Comparison of ENCODE assay signal across 10 cellular contexts in genomic region chr1:109823543-109824348, GRCh38.
A peak's percentile ranks its signal among the peaks of the same experiment; 100 is the strongest.
DNase-seq lines count a peak whose midpoint lies in the region; ATAC-seq and TF ChIP-seq lines count a peak whose summit lies in the region.
"Had no signal": no experiment of that assay in that cellular context is flagged by ENCODE, and none has a peak within 500 bp of the region (broad histone marks: within the 10 kb centered on the region; RNA-seq: fewer than 3 reads in every experiment).

No MANE protein-coding gene starts in this region.

- H3K27me3 Mint-ChIP-seq in activated T-helper 1 cell treated with anti-CD3 and anti-CD28 coated beads, Interleukin-12 subunit alpha, Interleukin-12 subunit beta, Interleukin-2, Interleukin-4 antibody, amounts not matched to agents 30 ng/mL and 10 ng/mL and 1 ng/mL, durations not matched to agents 14 hours and 24 hours and 36 hours (ENCODE audit: insufficient read depth) = peaks cover 1% of the 10 kb centered on the region
- H3K27me3 Mint-ChIP-seq in stimulated activated naive B cell treated with anti-CD40 and anti-IgM and Interleukin-4, amounts not matched to agents 10 μg/mL and 1 μg/mL and 100 μg/mL, for 72 hours = peaks cover 0 to 12% of the 10 kb centered on the region in 2 donors
- no peaks in the 10 kb centered on the region for H3K27me3 Mint-ChIP-seq in neural progenitor cell (ENCODE audit: insufficient read depth, low read depth)

- no peaks in the 10 kb centered on the region for H4K20me1 ChIP-seq in neural progenitor cell (ENCODE audit: low read depth)

- H3K4me1 Mint-ChIP-seq in activated T-helper 1 cell treated with anti-CD3 and anti-CD28 coated beads, Interleukin-12 subunit alpha, Interleukin-12 subunit beta, Interleukin-2, Interleukin-4 antibody, amounts not matched to agents 30 ng/mL and 10 ng/mL and 1 ng/mL, durations not matched to agents 14 hours and 24 hours and 36 hours (ENCODE audit: low read depth) = peaks cover 53% of the 10 kb centered on the region
- H3K4me1 Mint-ChIP-seq in stimulated activated naive B cell treated with anti-CD40 and anti-IgM and Interleukin-4, amounts not matched to agents 10 μg/mL and 1 μg/mL and 100 μg/mL, for 72 hours = peaks cover 59 to 69% of the 10 kb centered on the region in 2 donors
- H3K4me1 Mint-ChIP-seq in neural progenitor cell = peaks cover 19% of the 10 kb centered on the region

- intact Hi-C loops in activated T-helper 1 cell treated with anti-CD3 and anti-CD28 coated beads, Interleukin-12 subunit alpha, Interleukin-12 subunit beta, Interleukin-2, Interleukin-4 antibody, amounts not matched to agents 30 ng/mL and 10 ng/mL and 1 ng/mL, durations not matched to agents 14 hours and 24 hours and 36 hours (cut with micrococcal nuclease) = no loop called here

- peak; percentile 52 for DNase-seq in HK-2 (ENCODE audit: unreplicated experiment)
- no peak for DNase-seq in activated T-helper 1 cell treated with anti-CD3 and anti-CD28 coated beads, Interleukin-12 subunit alpha, Interleukin-12 subunit beta, Interleukin-2, Interleukin-4 antibody, amounts not matched to agents 30 ng/mL and 10 ng/mL and 1 ng/mL, durations not matched to agents 14 hours and 24 hours and 36 hours (ENCODE audit: low spot score)
- peak; percentile 76 for DNase-seq in right atrium auricular region (ENCODE audit: low spot score)
- no peak for DNase-seq in stimulated activated naive B cell treated with anti-CD40 and anti-IgM and Interleukin-4, amounts not matched to agents 10 μg/mL and 1 μg/mL and 100 μg/mL, for 72 hours
- DNase-seq in neural progenitor cell (ENCODE audit: low spot score) = no peak
- DNase-seq in medulla oblongata (ENCODE audit: extremely low spot score) = no peak
- DNase-seq in SW 1271 (lab: John Stamatoyannopoulos, UW) = no peak

- no peaks in the 10 kb centered on the region for H3F3A ChIP-seq in neural progenitor cell (ENCODE audit: low read depth)

- ATAC-seq in stimulated activated naive B cell treated with anti-CD40 and anti-IgM and Interleukin-4, amounts not matched to agents 10 μg/mL and 1 μg/mL and 100 μg/mL, for 72 hours (replicated peaks) = no peak
- ATAC-seq in HG02763 (IDR thresholded peaks at IDR 0.05; ENCODE audit: unreplicated experiment) = no peak

- H3K4me2 ChIP-seq in neural progenitor cell = no peak overlapping the region

- H3K9ac ChIP-seq in neural progenitor cell = no peak overlapping the region

- no peaks in the 10 kb centered on the region for H3K9me3 Mint-ChIP-seq in activated T-helper 1 cell treated with anti-CD3 and anti-CD28 coated beads, Interleukin-12 subunit alpha, Interleukin-12 subunit beta, Interleukin-2, Interleukin-4 antibody, amounts not matched to agents 30 ng/mL and 10 ng/mL and 1 ng/mL, durations not matched to agents 14 hours and 24 hours and 36 hours
- H3K9me3 Mint-ChIP-seq in stimulated activated naive B cell treated with anti-CD40 and anti-IgM and Interleukin-4, amounts not matched to agents 10 μg/mL and 1 μg/mL and 100 μg/mL, for 72 hours = no peaks in the 10 kb centered on the region
- peaks cover 2% of the 10 kb centered on the region for H3K9me3 Mint-ChIP-seq in neural progenitor cell

- H3K4me1 ChIP-seq in right atrium auricular region (peaks cover 0 to 68% of the 10 kb centered on the region in 2 donors), neural progenitor cell (peaks cover 3% of the 10 kb centered on the region)

- H3K4me3 Mint-ChIP-seq in activated T-helper 1 cell treated with anti-CD3 and anti-CD28 coated beads, Interleukin-12 subunit alpha, Interleukin-12 subunit beta, Interleukin-2, Interleukin-4 antibody, amounts not matched to agents 30 ng/mL and 10 ng/mL and 1 ng/mL, durations not matched to agents 14 hours and 24 hours and 36 hours = peak overlapping the region; percentile 35
- no peak overlapping the region for H3K4me3 Mint-ChIP-seq in stimulated activated naive B cell treated with anti-CD40 and anti-IgM and Interleukin-4, amounts not matched to agents 10 μg/mL and 1 μg/mL and 100 μg/mL, for 72 hours
- no peak overlapping the region for H3K4me3 Mint-ChIP-seq in neural progenitor cell

- H3K4me3 ChIP-seq in right atrium auricular region = no peak overlapping the region
- no peak overlapping the region for H3K4me3 ChIP-seq in neural progenitor cell

- peak overlapping the region; percentile 51 to 58 for H3K27ac ChIP-seq in right atrium auricular region
- H3K27ac ChIP-seq in neural progenitor cell = no peak overlapping the region
- H3K27ac ChIP-seq: epithelial cell of prostate, VCaP had no signal

- H2AFZ ChIP-seq in neural progenitor cell (replicated peaks) = no peak overlapping the region

- H3K36me3 Mint-ChIP-seq in activated T-helper 1 cell treated with anti-CD3 and anti-CD28 coated beads, Interleukin-12 subunit alpha, Interleukin-12 subunit beta, Interleukin-2, Interleukin-4 antibody, amounts not matched to agents 30 ng/mL and 10 ng/mL and 1 ng/mL, durations not matched to agents 14 hours and 24 hours and 36 hours (ENCODE audit: low read depth) = peaks cover 2% of the 10 kb centered on the region
- H3K36me3 Mint-ChIP-seq in stimulated activated naive B cell treated with anti-CD40 and anti-IgM and Interleukin-4, amounts not matched to agents 10 μg/mL and 1 μg/mL and 100 μg/mL, for 72 hours = no peaks in the 10 kb centered on the region
- H3K36me3 Mint-ChIP-seq in neural progenitor cell = no peaks in the 10 kb centered on the region

- no peaks in the 10 kb centered on the region for H3K27me3 ChIP-seq in right atrium auricular region
- H3K27me3 ChIP-seq in neural progenitor cell = no peaks in the 10 kb centered on the region

- no peak for TF ChIP-seq CTCF in right atrium auricular region (IDR thresholded peaks at IDR 0.05)
- no peak for TF ChIP-seq CTCF in neural progenitor cell (IDR thresholded peaks at IDR 0.05)

- peak overlapping the region; percentile 69 for H3K27ac Mint-ChIP-seq in activated T-helper 1 cell treated with anti-CD3 and anti-CD28 coated beads, Interleukin-12 subunit alpha, Interleukin-12 subunit beta, Interleukin-2, Interleukin-4 antibody, amounts not matched to agents 30 ng/mL and 10 ng/mL and 1 ng/mL, durations not matched to agents 14 hours and 24 hours and 36 hours
- H3K27ac Mint-ChIP-seq in stimulated activated naive B cell treated with anti-CD40 and anti-IgM and Interleukin-4, amounts not matched to agents 10 μg/mL and 1 μg/mL and 100 μg/mL, for 72 hours = peak overlapping the region; percentile 65
- no peak overlapping the region for H3K27ac Mint-ChIP-seq in neural progenitor cell

- H3K9me3 ChIP-seq in right atrium auricular region (no peaks in the 10 kb centered on the region), neural progenitor cell (ENCODE audit: low read depth) (no peaks in the 10 kb centered on the region)

- no peaks in the 10 kb centered on the region for H3K79me2 ChIP-seq in neural progenitor cell (ENCODE audit: low read depth)

- H3K36me3 ChIP-seq in right atrium auricular region = no peaks in the 10 kb centered on the region
- no peaks in the 10 kb centered on the region for H3K36me3 ChIP-seq in neural progenitor cell

Comparison
In these comparisons a context has a peak if more than half of its experiments do, and no peak if none do; other contexts are left out.
1. DNase-seq: peak in HK-2 (single experiment) and right atrium auricular region (single experiment); none in activated T-helper 1 cell treated with anti-CD3 and anti-CD28 coated beads, Interleukin-12 subunit alpha, Interleukin-12 subunit beta, Interleukin-2, Interleukin-4 antibody, amounts not matched to agents 30 ng/mL and 10 ng/mL and 1 ng/mL, durations not matched to agents 14 hours and 24 hours and 36 hours (single experiment), stimulated activated naive B cell treated with anti-CD40 and anti-IgM and Interleukin-4, amounts not matched to agents 10 μg/mL and 1 μg/mL and 100 μg/mL, for 72 hours (single experiment), neural progenitor cell (single experiment), medulla oblongata (single experiment) and SW 1271 (0 of 2).